8 cellular contexts compared by ENCODE assay signal in the genomic region with DNA sequence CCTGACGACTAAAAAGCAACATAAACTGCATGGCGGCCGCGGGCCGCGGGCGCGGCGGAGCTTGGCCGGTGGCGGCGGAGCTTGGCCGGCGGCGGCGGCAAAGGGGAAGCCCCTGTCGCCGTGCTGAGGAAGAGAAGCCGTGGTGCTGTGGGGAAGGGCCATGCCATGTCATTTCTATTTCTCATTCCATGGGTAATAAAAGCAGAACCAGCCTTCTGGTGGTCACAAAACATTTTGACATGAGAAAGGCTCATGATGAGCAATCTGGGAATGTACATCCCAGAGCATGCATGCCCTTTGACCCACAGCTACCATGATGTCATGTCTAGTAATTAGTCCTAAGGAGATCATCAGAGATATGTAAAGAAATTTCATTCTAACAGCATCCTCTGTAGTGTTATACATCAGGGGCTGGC. TPM values are rescaled to one million over a fixed set of nuclear protein-coding genes. Genes with fewer than 3 reads are reported as not detected.
DNase-seq lines count a peak whose midpoint lies in the region; ATAC-seq and TF ChIP-seq lines count a peak whose summit lies in the region.

No MANE protein-coding gene starts in this region.

- no peak for TF ChIP-seq EP300 in tibial nerve (IDR thresholded peaks at IDR 0.05)

- TF ChIP-seq POLR2A in tibial nerve (IDR thresholded peaks at IDR 0.05) (no peak), uterus (IDR thresholded peaks at IDR 0.05) (no peak)

- H3K9me3 ChIP-seq in tibial nerve (no peaks in the 10 kb centered on the region), uterus (no peaks in the 10 kb centered on the region)

- no peak overlapping the region for H3K27ac Mint-ChIP-seq in activated naive CD4-positive, alpha-beta T cell treated with anti-CD3 and anti-CD28 coated beads, Interleukin-2, amount 50 U/mL, for 72 hours

- no peaks in the 10 kb centered on the region for H3K36me3 ChIP-seq in tibial nerve
- H3K36me3 ChIP-seq in uterus, result no peaks in the 10 kb centered on the region

- intact Hi-C loops in uterus (cut with DNase I; ENCODE audit: low total_unique reads), result no loop called here

- 9 to 11% methylated on average over 18 to 19 of the region's 19 CpGs for WGBS in tibial nerve, 2 donors

- H3K4me3 ChIP-seq in tibial nerve, result peak overlapping the region in 2 of 4 donors; percentile 33 to 37
- H3K4me3 ChIP-seq in uterus, result no peak overlapping the region

- H3K27ac ChIP-seq in tibial nerve (peak overlapping the region in 3 of 4 donors; percentile 50 to 70 (median 56)), uterus (peak overlapping the region in 1 of 2 donors; percentile 57)

- no peaks in the 10 kb centered on the region for H3K4me1 ChIP-seq in tibial nerve
- H3K4me1 ChIP-seq in uterus, result no peaks in the 10 kb centered on the region

- H3K27me3 ChIP-seq in tibial nerve, result no peaks in the 10 kb centered on the region
- H3K27me3 ChIP-seq in uterus, result no peaks in the 10 kb centered on the region

- peak; percentile 66 to 95 for ATAC-seq in activated naive CD4-positive, alpha-beta T cell treated with anti-CD3 and anti-CD28 coated beads, Interleukin-2, amount 50 U/mL, for 72 hours
- ATAC-seq in GM19023 (IDR thresholded peaks at IDR 0.05; ENCODE audit: unreplicated experiment), result no peak

- no peaks in the 10 kb centered on the region for H3K9me3 Mint-ChIP-seq in activated naive CD4-positive, alpha-beta T cell treated with anti-CD3 and anti-CD28 coated beads, Interleukin-2, amount 50 U/mL, for 72 hours

- H3K36me3 Mint-ChIP-seq in activated naive CD4-positive, alpha-beta T cell treated with anti-CD3 and anti-CD28 coated beads, Interleukin-2, amount 50 U/mL, for 72 hours, result no peaks in the 10 kb centered on the region

- no peak for TF ChIP-seq CTCF in GM13977 (IDR thresholded peaks at IDR 0.05; ENCODE audit: extremely low read depth, insufficient read depth, missing control alignments)
- no peak for TF ChIP-seq CTCF in tibial nerve (IDR thresholded peaks at IDR 0.05)
- TF ChIP-seq CTCF in uterus (IDR thresholded peaks at IDR 0.05), result no peak

- in situ Hi-C loops in GM13977 (cut with MboI; ENCODE audit: low pct_unique_long_range_greater_than_20kb, low sequenced_read_pairs, unreplicated experiment), result no loop called here

- DNase-seq in GM13977 (ENCODE audit: low spot score) (peak; percentile 33), NOMO-1 treated with DMSO at 0.1 percent for 48 hours (lab: John Stamatoyannopoulos, UW; ENCODE audit: unreplicated experiment) (peak; percentile 73), iris pigment epithelial cell (ENCODE audit: low read depth) (peak; percentile 59), tibial nerve (ENCODE audit: low spot score in 2 of 2) (no peak), ecto neural progenitor cell (ENCODE audit: low spot score) (no peak), uterus (no peak)
- DNase-seq in activated naive CD4-positive, alpha-beta T cell treated with anti-CD3 and anti-CD28 coated beads, Interleukin-2, amount 50 U/mL, for 72 hours (ENCODE audit: low spot score in 2 of 2), result peak in 1 of 2 donors; percentile 18

RNA-seq across cellular contexts. Expression of a gene that starts 23.9 kb away (rescaled TPM):
- total RNA-seq in activated naive CD4-positive, alpha-beta T cell treated with anti-CD3 and anti-CD28 coated beads, Interleukin-2, amount 50 U/mL, for 72 hours, result 10 to 100 TPM; 33.4 to 33.9 TPM
- total RNA-seq in tibial nerve (10 to 100 TPM; 16.0 to 28.9 (median 18.1) TPM), uterus (10 to 100 TPM in 2 of 4 donors, 1 to 10 TPM in 2; 5.6 to 36.4 (median 15.9) TPM)

RNA-seq across cellular contexts. Expression of a gene that starts 47.1 kb away (rescaled TPM):
- not detected for total RNA-seq in activated naive CD4-positive, alpha-beta T cell treated with anti-CD3 and anti-CD28 coated beads, Interleukin-2, amount 50 U/mL, for 72 hours
- total RNA-seq in tibial nerve (1 to 10 TPM; 1.0 to 8.7 (median 2.3) TPM), uterus (10 to 100 TPM in 2 of 4 donors, 1 to 10 TPM in 2; 2.6 to 22.5 (median 11.0) TPM)

Comparison
In these comparisons a context has a peak if more than half of its experiments do, and no peak if none do; other contexts are left out.
1. DNase-seq: peak in GM13977 (single experiment), NOMO-1 treated with DMSO at 0.1 percent for 48 hours (single experiment) and iris pigment epithelial cell (single experiment); none in tibial nerve (0 of 2), ecto neural progenitor cell (single experiment) and uterus (0 of 2).